Comparison of ENCODE assay signal across 8 cellular contexts in the genomic region with DNA sequence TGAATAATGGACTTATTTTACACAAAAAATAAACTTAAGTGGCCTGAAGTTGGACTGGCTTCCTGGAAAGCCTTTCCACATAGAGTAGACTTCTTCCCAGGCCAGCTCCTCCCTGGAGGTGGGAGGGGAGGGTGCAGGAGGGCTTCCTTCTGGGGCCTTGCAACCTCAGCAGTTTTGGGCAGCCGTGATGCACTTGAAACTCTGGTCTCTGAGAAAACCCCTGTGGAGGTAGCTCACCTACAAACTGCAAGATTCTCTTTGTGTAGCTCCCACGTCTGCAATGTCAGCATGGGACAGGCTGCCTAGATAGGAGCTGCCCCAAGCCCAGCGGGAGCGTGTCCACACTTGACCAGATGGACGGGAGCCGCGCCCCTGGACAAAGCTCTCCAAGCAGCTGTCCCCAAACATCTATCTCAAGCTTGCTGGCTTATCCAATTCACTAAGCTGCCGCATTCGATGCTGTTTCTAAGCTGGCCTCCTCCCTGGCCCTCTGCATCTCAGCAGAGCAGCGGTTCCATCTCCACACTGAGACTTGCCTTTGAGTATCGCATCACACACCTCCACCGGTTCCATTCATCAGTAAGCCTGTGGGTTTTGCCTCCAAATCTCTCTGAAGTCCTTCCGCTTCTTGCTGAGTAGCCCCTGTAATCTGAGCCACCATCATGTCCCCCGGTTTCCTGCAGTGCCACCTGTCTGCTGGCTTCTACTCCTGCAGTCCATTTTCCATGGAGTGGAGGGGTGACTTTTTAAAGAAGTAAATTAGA. TPM values are rescaled to one million over a fixed set of nuclear protein-coding genes. Genes with fewer than 3 reads are reported as not detected.
DNase-seq lines count a peak whose midpoint lies in the region; ATAC-seq and TF ChIP-seq lines count a peak whose summit lies in the region.

No MANE protein-coding gene starts in this region.

- H3K36me3 Mint-ChIP-seq in CD4-positive, alpha-beta T cell (ENCODE audit: low read depth) = no peaks in the 10 kb centered on the region

- peak; percentile 44 for TF ChIP-seq CTCF in CD4-positive, alpha-beta T cell (IDR thresholded peaks at IDR 0.05)
- TF ChIP-seq CTCF in RWPE1 (conservative IDR thresholded peaks at IDR 0.05; ENCODE audit: low read depth) (peak; percentile 23; the same call in 1 of the 2 replicates), dorsolateral prefrontal cortex (IDR thresholded peaks at IDR 0.05 in 54 of 56, conservative IDR thresholded peaks at IDR 0.05 in 2 of 56; ENCODE audit: low read depth in 1 of 56, partially characterized antibody in 56 of 56) (peak in 52 of 56 donors; percentile 12 to 63 (median 38))

- H3K4me3 ChIP-seq in dorsolateral prefrontal cortex (peak overlapping the region in 40 of 59 donors; percentile 0 to 53 (median 24)), mucosa of stomach (ENCODE audit: low read length) (no peak overlapping the region)

- DNase-seq in CD4-positive, alpha-beta T cell = peak in 1 of 10 experiments; percentile 54
- DNase-seq in HK-2 (ENCODE audit: unreplicated experiment) (peak; percentile 39), RWPE1 (ENCODE audit: low spot score) (no peak), dorsolateral prefrontal cortex (peak in 1 of 10 donors; percentile 41), D341Med (ENCODE audit: low spot score) (no peak)

- no peaks in the 10 kb centered on the region for H3K27me3 Mint-ChIP-seq in CD4-positive, alpha-beta T cell

- peak overlapping the region; percentile 76 for H3K27ac Mint-ChIP-seq in CD4-positive, alpha-beta T cell

- H3K9me3 Mint-ChIP-seq in CD4-positive, alpha-beta T cell = no peaks in the 10 kb centered on the region

- H3K9me3 ChIP-seq in CD4-positive, alpha-beta T cell (ENCODE audit: control insufficient read depth, low read length) = no peaks in the 10 kb centered on the region
- no peaks in the 10 kb centered on the region for H3K9me3 ChIP-seq in mucosa of stomach (ENCODE audit: control insufficient read depth, low read length)

- H3K27me3 ChIP-seq in CD4-positive, alpha-beta T cell (ENCODE audit: control insufficient read depth, insufficient read depth, low read length) = no peaks in the 10 kb centered on the region
- H3K27me3 ChIP-seq in dorsolateral prefrontal cortex (no peaks in the 10 kb centered on the region), mucosa of stomach (ENCODE audit: control insufficient read depth, insufficient read depth, low read length) (no peaks in the 10 kb centered on the region)

- no peaks in the 10 kb centered on the region for H3K36me3 ChIP-seq in mucosa of stomach (ENCODE audit: control insufficient read depth, insufficient read depth, low read length)

- H3K4me1 ChIP-seq in mucosa of stomach (ENCODE audit: control insufficient read depth, insufficient read depth, low read length) = peaks cover 41% of the 10 kb centered on the region

- H3K4me1 Mint-ChIP-seq in CD4-positive, alpha-beta T cell (ENCODE audit: low read depth) = peaks cover 62% of the 10 kb centered on the region

- H3K27ac ChIP-seq in CD4-positive, alpha-beta T cell (ENCODE audit: low read depth, low read length) = no peak overlapping the region
- H3K27ac ChIP-seq in RWPE1 (peak overlapping the region; percentile 87), dorsolateral prefrontal cortex (peak overlapping the region in 48 of 59 donors; percentile 0 to 89 (median 59))

- ATAC-seq in CD4-positive, alpha-beta T cell (ENCODE audit: poor library complexity) = peak; percentile 35
- ATAC-seq in GM19324 (IDR thresholded peaks at IDR 0.05; ENCODE audit: low FRiP score, unreplicated experiment) = no peak
- no peak for ATAC-seq in HG03139 (IDR thresholded peaks at IDR 0.05; ENCODE audit: unreplicated experiment)

- intact Hi-C loops in CD4-positive, alpha-beta T cell (cut with DNase I, micrococcal nuclease) = loop anchor here (2.0 to 10.0 kb wide), 5 partner anchors 52 to 982 kb away; a partner anchor contains a TSS
- intact Hi-C loops in dorsolateral prefrontal cortex (cut with DNase I) = loop anchor here (2.0 to 5.0 kb wide), 2 partner anchors 53 to 56 kb away; no protein-coding TSS in a partner anchor

- CTCF ChIA-PET in CD4-positive, alpha-beta T cell (lab: Charles Lee) = interaction anchor here (1.2 to 2.6 kb wide), 3 partner anchors 9 to 52 kb away, joined by 4 to 10 read pairs (median 5); no protein-coding TSS in a partner anchor
- CTCF ChIA-PET in RWPE1 (lab: Yijun Ruan, JAX) = interaction anchor here (1.1 to 1.2 kb wide), 2 partner anchors 46 to 161 kb away, joined by 3 to 4 read pairs; no protein-coding TSS in a partner anchor

- H3K4me3 Mint-ChIP-seq in CD4-positive, alpha-beta T cell = peak overlapping the region; percentile 77

- peak overlapping the region; percentile 27 for H3K9ac ChIP-seq in mucosa of stomach (ENCODE audit: low read length)

- POLR2A ChIA-PET in CD4-positive, alpha-beta T cell (lab: Charles Lee) = interaction anchor here (0.6 to 2.1 kb wide), 7 partner anchors 8 to 613 kb away, joined by 3 to 14 read pairs (median 4); no protein-coding TSS in a partner anchor
- POLR2A ChIA-PET in RWPE1 (lab: Yijun Ruan, JAX; ENCODE audit: low non-redundant PET) = interaction anchor here (0.9 kb wide), 1 partner anchor 38 kb away, joined by 3 read pairs; no protein-coding TSS in a partner anchor

RNA-seq across cellular contexts. Expression of a gene that starts 1.6 kb away (rescaled TPM):
- 100 to 1,000 TPM; 115 to 128 TPM for total RNA-seq in CD4-positive, alpha-beta T cell
- 100 to 1,000 TPM in 76 of 120 experiments, 10 to 100 TPM in 44; 68.3 to 159 (median 104) TPM for total RNA-seq in dorsolateral prefrontal cortex
